In the genomic region with DNA sequence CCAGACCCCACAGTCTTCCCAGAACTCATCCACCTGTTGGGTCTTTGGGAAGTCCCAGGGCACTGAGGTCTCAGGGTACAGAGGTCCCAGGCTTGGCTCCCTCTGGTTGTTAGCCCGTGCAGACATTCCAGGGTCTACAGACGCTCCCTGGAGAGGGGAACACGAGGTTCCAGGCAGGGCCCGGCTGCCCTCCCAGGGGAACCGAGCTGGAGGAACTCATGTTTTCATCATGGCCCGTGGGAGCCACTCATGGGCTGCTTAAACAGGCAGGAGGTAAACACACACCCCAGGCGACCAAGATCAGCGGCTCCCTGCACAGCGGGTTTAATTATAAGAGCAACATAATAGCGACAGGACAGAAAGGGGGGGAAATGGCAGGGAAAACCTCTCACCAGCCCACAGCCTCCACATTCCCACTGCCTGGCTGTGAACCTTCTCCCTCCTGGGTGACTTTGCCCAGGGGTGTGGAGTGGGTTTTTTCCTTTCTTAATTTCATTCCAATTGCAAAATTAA, we compare ENCODE assay signal across 19 cellular contexts. TPM values are rescaled to one million over a fixed set of nuclear protein-coding genes. Genes with fewer than 3 reads are reported as not detected.
DNase-seq lines count a peak whose midpoint lies in the region; ATAC-seq and TF ChIP-seq lines count a peak whose summit lies in the region.
"Had no signal": no experiment of that assay in that cellular context is flagged by ENCODE, and none has a peak within 500 bp of the region (broad histone marks: within the 10 kb centered on the region; RNA-seq: fewer than 3 reads in every experiment).

No MANE protein-coding gene starts in this region.

- peaks cover 26% of the 10 kb centered on the region for H3K27me3 Mint-ChIP-seq in T-helper 17 cell

- H3K36me3 Mint-ChIP-seq in T-helper 17 cell (ENCODE audit: low read depth) = no peaks in the 10 kb centered on the region
- H3K36me3 Mint-ChIP-seq: activated CD8-positive, alpha-beta memory T cell treated with anti-CD3 and anti-CD28 coated beads, Interleukin-2, amount 10 ng/mL, durations not matched to agents 7 days and 5 days had no signal

- no peak overlapping the region for H3K4me3 ChIP-seq in H7 (ENCODE audit: insufficient read depth, low read depth, low read length)
- H3K4me3 ChIP-seq in psoas muscle = no peak overlapping the region
- H3K4me3 ChIP-seq in Peyer's patch = no peak overlapping the region

- H3K4me1 Mint-ChIP-seq in T-helper 17 cell = no peaks in the 10 kb centered on the region
- H3K4me1 Mint-ChIP-seq: activated CD8-positive, alpha-beta memory T cell treated with anti-CD3 and anti-CD28 coated beads, Interleukin-2, amount 10 ng/mL, durations not matched to agents 7 days and 5 days had no signal

- H3K9me3 ChIP-seq in T-helper 17 cell (ENCODE audit: control insufficient read depth, low read length, poor library complexity, severe bottlenecking) (no peaks in the 10 kb centered on the region), psoas muscle (no peaks in the 10 kb centered on the region), Peyer's patch (no peaks in the 10 kb centered on the region)

- DNase-seq in H7 = peak; percentile 46
- peak; percentile 76 to 90 for DNase-seq in NCI-H2081 (lab: John Stamatoyannopoulos, UW)
- DNase-seq in T-helper 17 cell = no peak
- peak; percentile 42 to 67 for DNase-seq in psoas muscle
- no peak for DNase-seq in Peyer's patch
- DNase-seq in stimulated activated naive CD4-positive, alpha-beta T cell treated with Interleukin-2 at 50 U/mL for 16 hours (lab: John Stamatoyannopoulos, UW) = no peak
- DNase-seq: activated CD4-positive, alpha-beta T cell treated with anti-CD3 and anti-CD28 coated beads for 1 hour; activated CD8-positive, alpha-beta memory T cell treated with anti-CD3 and anti-CD28 coated beads, Interleukin-2, amount 10 ng/mL, durations not matched to agents 7 days and 5 days; activated effector memory CD4-positive, alpha-beta T cell treated with anti-CD3 and anti-CD28 coated beads, Interleukin-2, amount 50 U/mL, for 16 hours; Karpas-422; NCI-H1694 treated with DMSO at 0.1 percent for 48 hours; stimulated activated naive CD8-positive, alpha-beta T cell treated with anti-CD3 and anti-CD28 coated beads, Interleukin-15, Interleukin-2, amounts not matched to agents 100 U/mL and 50 U/mL, for 24 hours; T-helper 9 cell had no signal

- H3K27ac ChIP-seq in psoas muscle = no peak overlapping the region
- H3K27ac ChIP-seq in Peyer's patch = no peak overlapping the region

- H3K4me3 Mint-ChIP-seq in T-helper 17 cell = no peak overlapping the region
- H3K4me3 Mint-ChIP-seq: activated CD8-positive, alpha-beta memory T cell treated with anti-CD3 and anti-CD28 coated beads, Interleukin-2, amount 10 ng/mL, durations not matched to agents 7 days and 5 days had no signal

- no peak for ATAC-seq in T-helper 17 cell
- peak in 1 of 4 donors; percentile 13 for ATAC-seq in psoas muscle
- ATAC-seq in HG02642 (IDR thresholded peaks at IDR 0.05; ENCODE audit: poor library complexity, unreplicated experiment) = no peak
- no peak for ATAC-seq in GM19328 (IDR thresholded peaks at IDR 0.05; ENCODE audit: unreplicated experiment)
- ATAC-seq: activated CD8-positive, alpha-beta memory T cell treated with anti-CD3 and anti-CD28 coated beads, Interleukin-2, amount 10 ng/mL, durations not matched to agents 7 days and 5 days; stimulated activated naive CD8-positive, alpha-beta T cell treated with anti-CD3 and anti-CD28 coated beads, Interleukin-15, Interleukin-2, amounts not matched to agents 100 U/mL and 50 U/mL, for 24 hours had no signal

- TF ChIP-seq CTCF in psoas muscle (IDR thresholded peaks at IDR 0.05) (no peak), Peyer's patch (IDR thresholded peaks at IDR 0.05) (no peak)

- 32 to 42% (median 42%) methylated on average over 10 of the region's 10 CpGs for WGBS in psoas muscle, 3 donors

- H3K4me1 ChIP-seq in psoas muscle (no peaks in the 10 kb centered on the region), Peyer's patch (no peaks in the 10 kb centered on the region)

- no peak for TF ChIP-seq POLR2A in Peyer's patch (IDR thresholded peaks at IDR 0.05)

- H3K36me3 ChIP-seq in H7 (replicated peaks; ENCODE audit: control insufficient read depth, insufficient read depth, low read length) (no peaks in the 10 kb centered on the region), psoas muscle (ENCODE audit: insufficient read depth in 1 of 2, low read depth in 1 of 2) (no peaks in the 10 kb centered on the region), Peyer's patch (no peaks in the 10 kb centered on the region)

- H3K27me3 ChIP-seq in H7 (ENCODE audit: control insufficient read depth, insufficient read depth, low read length) (no peaks in the 10 kb centered on the region), psoas muscle (ENCODE audit: insufficient read depth in 3 of 3, low read length in 2 of 3) (peaks cover 0 to 32% (median 4%) of the 10 kb centered on the region in 3 donors), Peyer's patch (no peaks in the 10 kb centered on the region)

- H3K27ac Mint-ChIP-seq in T-helper 17 cell = peak overlapping the region; percentile 63
- H3K27ac Mint-ChIP-seq: activated CD8-positive, alpha-beta memory T cell treated with anti-CD3 and anti-CD28 coated beads, Interleukin-2, amount 10 ng/mL, durations not matched to agents 7 days and 5 days had no signal

- intact Hi-C loops in psoas muscle (cut with DNase I) = no loop called here

RNA-seq across cellular contexts. Expression of a gene that starts 36.5 kb away (rescaled TPM):
- not detected in 2 replicates for total RNA-seq in H7 (2014; rRNA removed; shearing (Covaris generic))
- total RNA-seq in T-helper 17 cell (not detected), psoas muscle (under 1 TPM; 0.28 to 0.69 (median 0.38) TPM), Peyer's patch (under 1 TPM in 2 of 4 donors, not detected in 2; 0.35 to 0.40 TPM)
- polyA plus RNA-seq in psoas muscle = 1 to 10 TPM in 1 of 3 donors, under 1 TPM in 2; 0.36 to 1.3 (median 0.93) TPM
- total RNA-seq: chondrocyte, fibroblast of villous mesenchyme, myocyte had no signal

RNA-seq across cellular contexts. Expression of a gene that starts 45.7 kb away (rescaled TPM):
- not detected in 2 replicates for total RNA-seq in H7 (2014; rRNA removed; shearing (Covaris generic))
- not detected for total RNA-seq in T-helper 17 cell
- not detected for total RNA-seq in psoas muscle
- not detected for polyA plus RNA-seq in psoas muscle
- not detected for total RNA-seq in Peyer's patch
- total RNA-seq: activated CD8-positive, alpha-beta memory T cell treated with anti-CD3 and anti-CD28 coated beads, Interleukin-2, amount 10 ng/mL, durations not matched to agents 7 days and 5 days; chondrocyte; fibroblast of villous mesenchyme; lower leg skin; myocyte had no signal

Comparison
In these comparisons a context has a peak if more than half of its experiments do, and no peak if none do; other contexts are left out.
1. DNase-seq: peak in H7 (single experiment), NCI-H2081 (2 of 2) and psoas muscle (2 of 2); none in T-helper 17 cell (0 of 3), Peyer's patch (0 of 3) and stimulated activated naive CD4-positive, alpha-beta T cell treated with Interleukin-2 at 50 U/mL for 16 hours (single experiment).